Comparison of ENCODE assay signal across 1 cellular context in the genomic region with DNA sequence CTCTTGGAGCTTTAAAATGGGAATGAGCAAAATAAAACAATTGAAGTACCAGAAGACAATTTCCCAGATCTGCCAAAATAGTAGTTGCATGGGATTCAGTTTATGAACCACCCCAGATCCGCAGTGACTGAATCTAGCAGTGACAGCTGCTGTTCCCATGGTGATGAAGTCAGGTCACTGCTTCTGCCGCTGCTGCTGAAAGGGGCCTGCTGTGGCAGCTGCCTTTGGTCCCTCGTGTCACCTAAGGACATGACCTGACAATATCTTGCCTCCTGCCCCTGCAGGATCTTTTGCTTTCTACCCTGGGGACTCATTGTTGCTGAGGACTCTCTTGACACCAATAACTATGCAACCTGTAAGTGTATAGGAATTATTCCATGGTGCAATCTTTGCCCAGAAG.
TF ChIP-seq lines count a peak whose summit lies in the region.

No MANE protein-coding gene starts in this region.

TF ChIP-seq in GM12878, 131 proteins besides CTCF, POLR2A, EP300 and RAD21 (continued from another document):
- TF ChIP-seq, protein P1, sequence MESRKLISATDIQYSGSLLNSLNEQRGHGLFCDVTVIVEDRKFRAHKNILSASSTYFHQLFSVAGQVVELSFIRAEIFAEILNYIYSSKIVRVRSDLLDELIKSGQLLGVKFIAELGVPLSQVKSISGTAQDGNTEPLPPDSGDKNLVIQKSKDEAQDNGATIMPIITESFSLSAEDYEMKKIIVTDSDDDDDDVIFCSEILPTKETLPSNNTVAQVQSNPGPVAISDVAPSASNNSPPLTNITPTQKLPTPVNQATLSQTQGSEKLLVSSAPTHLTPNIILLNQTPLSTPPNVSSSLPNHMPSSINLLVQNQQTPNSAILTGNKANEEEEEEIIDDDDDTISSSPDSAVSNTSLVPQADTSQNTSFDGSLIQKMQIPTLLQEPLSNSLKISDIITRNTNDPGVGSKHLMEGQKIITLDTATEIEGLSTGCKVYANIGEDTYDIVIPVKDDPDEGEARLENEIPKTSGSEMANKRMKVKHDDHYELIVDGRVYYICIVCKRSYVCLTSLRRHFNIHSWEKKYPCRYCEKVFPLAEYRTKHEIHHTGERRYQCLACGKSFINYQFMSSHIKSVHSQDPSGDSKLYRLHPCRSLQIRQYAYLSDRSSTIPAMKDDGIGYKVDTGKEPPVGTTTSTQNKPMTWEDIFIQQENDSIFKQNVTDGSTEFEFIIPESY (IDR thresholded peaks at IDR 0.05): no peak
- TF ChIP-seq RAD51 (IDR thresholded peaks at IDR 0.05): no peak
- no peak for TF ChIP-seq ATF7 (IDR thresholded peaks at IDR 0.05; ENCODE audit: low read depth)
- no peak for TF ChIP-seq CREB1 (IDR thresholded peaks at IDR 0.05; ENCODE audit: low read depth)
- no peak for TF ChIP-seq MTA3 (IDR thresholded peaks at IDR 0.05; ENCODE audit: borderline replicate concordance, low read length)
- TF ChIP-seq, protein P2, sequence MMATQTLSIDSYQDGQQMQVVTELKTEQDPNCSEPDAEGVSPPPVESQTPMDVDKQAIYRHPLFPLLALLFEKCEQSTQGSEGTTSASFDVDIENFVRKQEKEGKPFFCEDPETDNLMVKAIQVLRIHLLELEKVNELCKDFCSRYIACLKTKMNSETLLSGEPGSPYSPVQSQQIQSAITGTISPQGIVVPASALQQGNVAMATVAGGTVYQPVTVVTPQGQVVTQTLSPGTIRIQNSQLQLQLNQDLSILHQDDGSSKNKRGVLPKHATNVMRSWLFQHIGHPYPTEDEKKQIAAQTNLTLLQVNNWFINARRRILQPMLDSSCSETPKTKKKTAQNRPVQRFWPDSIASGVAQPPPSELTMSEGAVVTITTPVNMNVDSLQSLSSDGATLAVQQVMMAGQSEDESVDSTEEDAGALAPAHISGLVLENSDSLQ (IDR thresholded peaks at IDR 0.05): no peak
- TF ChIP-seq STAT1 (conservative IDR thresholded peaks at IDR 0.05): no peak
- TF ChIP-seq BHLHE40 (IDR thresholded peaks at IDR 0.05; ENCODE audit: borderline replicate concordance in 1 of 2, low read depth in 2 of 2, low read length in 1 of 2): no peak
- TF ChIP-seq WRNIP1 (IDR thresholded peaks at IDR 0.05; ENCODE audit: borderline replicate concordance, low read depth, low read length): no peak
- TF ChIP-seq HDAC2 (IDR thresholded peaks at IDR 0.05): no peak
